8 cellular contexts compared by ENCODE assay signal in the genomic region with DNA sequence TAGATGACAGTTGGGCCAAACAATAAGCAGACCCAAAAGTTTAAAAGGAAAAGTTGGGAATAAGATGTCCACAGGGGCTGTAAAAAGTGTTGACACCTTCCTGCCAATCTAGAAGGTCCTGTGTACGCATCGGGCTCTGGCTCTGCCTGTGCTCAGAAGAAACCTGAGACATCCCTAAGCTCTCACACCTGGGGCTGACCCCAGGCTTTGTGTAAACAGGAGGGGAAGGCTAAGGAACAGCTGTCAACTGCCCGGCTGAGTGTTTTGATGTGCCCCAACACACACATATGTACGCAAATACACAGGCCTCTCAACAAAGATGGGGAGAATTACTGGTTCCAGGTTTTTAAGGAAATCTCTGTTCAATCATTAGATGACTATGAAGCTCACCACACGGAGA. TPM values are rescaled to one million over a fixed set of nuclear protein-coding genes. Genes with fewer than 3 reads are reported as not detected.
DNase-seq lines count a peak whose midpoint lies in the region; ATAC-seq and TF ChIP-seq lines count a peak whose summit lies in the region.

No MANE protein-coding gene starts in this region.

- H3K4me1 Mint-ChIP-seq in activated B cell treated with CpG ODN at 0.5 μM for 24 hours (peaks cover 91% of the 10 kb centered on the region), progenitor cell of endocrine pancreas (ENCODE audit: low read depth) (peaks cover 59% of the 10 kb centered on the region), T-cell (peaks cover 81 to 85% (median 82%) of the 10 kb centered on the region in 3 donors), natural killer cell (peaks cover 80 to 84% of the 10 kb centered on the region in 2 donors)

- no peaks in the 10 kb centered on the region for H3K9me3 Mint-ChIP-seq in activated B cell treated with CpG ODN at 0.5 μM for 24 hours
- H3K9me3 Mint-ChIP-seq in progenitor cell of endocrine pancreas (ENCODE audit: low read depth), result peaks cover 8% of the 10 kb centered on the region
- peaks cover 0 to 5% (median 4%) of the 10 kb centered on the region in 3 donors for H3K9me3 Mint-ChIP-seq in T-cell
- H3K9me3 Mint-ChIP-seq in natural killer cell, result no peaks in the 10 kb centered on the region

- H3K27ac Mint-ChIP-seq in activated B cell treated with CpG ODN at 0.5 μM for 24 hours, result peak overlapping the region; percentile 65
- peak overlapping the region; percentile 81 for H3K27ac Mint-ChIP-seq in progenitor cell of endocrine pancreas
- H3K27ac Mint-ChIP-seq in T-cell, result no peak overlapping the region
- peak overlapping the region in 1 of 2 donors; percentile 33 for H3K27ac Mint-ChIP-seq in natural killer cell

- DNase-seq in NCI-H1105 treated with DMSO at 0.1 percent for 48 hours (lab: John Stamatoyannopoulos, UW) (peak; percentile 82), activated B cell treated with CpG ODN at 0.5 μM for 24 hours (no peak), progenitor cell of endocrine pancreas (ENCODE audit: low spot score, unreplicated experiment) (peak; percentile 16), T-cell (no peak), natural killer cell (no peak)
- no peak for DNase-seq in activated CD4-positive, alpha-beta T cell treated with anti-CD3 and anti-CD28 coated beads for 1 hour

- TF ChIP-seq CTCF in activated B cell treated with CpG ODN at 0.5 μM for 24 hours (IDR thresholded peaks at IDR 0.05) (no peak), progenitor cell of endocrine pancreas (IDR thresholded peaks at IDR 0.05; ENCODE audit: unreplicated experiment) (no peak), natural killer cell (IDR thresholded peaks at IDR 0.05) (no peak)

- peak; percentile 55 for ATAC-seq in GM21717 (IDR thresholded peaks at IDR 0.05; ENCODE audit: unreplicated experiment)
- ATAC-seq in activated B cell treated with CpG ODN at 0.5 μM for 24 hours (ENCODE audit: low read depth), result no peak
- ATAC-seq in T-cell (replicated peaks in 1 of 4), result no peak
- ATAC-seq in GM19324 (IDR thresholded peaks at IDR 0.05; ENCODE audit: low FRiP score, unreplicated experiment), result no peak
- no peak for ATAC-seq in natural killer cell

- no peaks in the 10 kb centered on the region for H3K27me3 Mint-ChIP-seq in activated B cell treated with CpG ODN at 0.5 μM for 24 hours
- H3K27me3 Mint-ChIP-seq in progenitor cell of endocrine pancreas, result no peaks in the 10 kb centered on the region
- H3K27me3 Mint-ChIP-seq in T-cell, result no peaks in the 10 kb centered on the region
- H3K27me3 Mint-ChIP-seq in natural killer cell (ENCODE audit: low read depth in 2 of 2), result no peaks in the 10 kb centered on the region

- peaks cover 3% of the 10 kb centered on the region for H3K36me3 Mint-ChIP-seq in activated B cell treated with CpG ODN at 0.5 μM for 24 hours (ENCODE audit: low read depth)
- H3K36me3 Mint-ChIP-seq in progenitor cell of endocrine pancreas (ENCODE audit: insufficient read depth), result peaks cover 6% of the 10 kb centered on the region
- peaks cover 11% of the 10 kb centered on the region for H3K36me3 Mint-ChIP-seq in T-cell
- no peaks in the 10 kb centered on the region for H3K36me3 Mint-ChIP-seq in natural killer cell

- H3K4me3 Mint-ChIP-seq in activated B cell treated with CpG ODN at 0.5 μM for 24 hours (peak overlapping the region; percentile 56), progenitor cell of endocrine pancreas (ENCODE audit: low read depth) (peak overlapping the region; percentile 23), T-cell (peak overlapping the region in 1 of 3 donors; percentile 10), natural killer cell (no peak overlapping the region)

- CTCF ChIA-PET in activated B cell treated with CpG ODN at 0.5 μM for 24 hours (lab: Charles Lee), result no interaction called here
- CTCF ChIA-PET in T-cell (lab: Charles Lee), result no interaction called here

- POLR2A ChIA-PET in activated B cell treated with CpG ODN at 0.5 μM for 24 hours (lab: Charles Lee), result interaction anchor here (0.8 to 1.6 kb wide), 7 partner anchors 9 to 59 kb away, joined by 3 to 6 read pairs (median 3); no protein-coding TSS in a partner anchor
- POLR2A ChIA-PET in T-cell (lab: Charles Lee), result no interaction called here

- intact Hi-C loops in activated B cell treated with CpG ODN at 0.5 μM for 24 hours (cut with micrococcal nuclease), result no loop called here
- intact Hi-C loops in natural killer cell (cut with micrococcal nuclease), result no loop called here

RNA-seq across cellular contexts. Expression of a gene that starts 59.5 kb away (rescaled TPM):
- total RNA-seq in activated B cell treated with CpG ODN at 0.5 μM for 24 hours, result 121 and 146 TPM in 2 replicates
- total RNA-seq in progenitor cell of endocrine pancreas, result 57.1 and 58.8 TPM in 2 replicates
- 10 to 100 TPM; 39.3 to 43.9 (median 41.1) TPM for total RNA-seq in T-cell
- total RNA-seq in natural killer cell, result 10 to 100 TPM; 44.8 to 72.1 (median 67.1) TPM

Comparison
In these comparisons a context has a peak if more than half of its experiments do, and no peak if none do; other contexts are left out.
1. DNase-seq: peak in NCI-H1105 treated with DMSO at 0.1 percent for 48 hours (single experiment) and progenitor cell of endocrine pancreas (single experiment); none in activated B cell treated with CpG ODN at 0.5 μM for 24 hours (single experiment), T-cell (0 of 34), natural killer cell (single experiment) and activated CD4-positive, alpha-beta T cell treated with anti-CD3 and anti-CD28 coated beads for 1 hour (single experiment).
2. H3K27ac Mint-ChIP-seq: peak in activated B cell treated with CpG ODN at 0.5 μM for 24 hours (single experiment) and progenitor cell of endocrine pancreas (single experiment); none in T-cell (0 of 2).